ENCODE assay signal across 21 cellular contexts in the genomic region with DNA sequence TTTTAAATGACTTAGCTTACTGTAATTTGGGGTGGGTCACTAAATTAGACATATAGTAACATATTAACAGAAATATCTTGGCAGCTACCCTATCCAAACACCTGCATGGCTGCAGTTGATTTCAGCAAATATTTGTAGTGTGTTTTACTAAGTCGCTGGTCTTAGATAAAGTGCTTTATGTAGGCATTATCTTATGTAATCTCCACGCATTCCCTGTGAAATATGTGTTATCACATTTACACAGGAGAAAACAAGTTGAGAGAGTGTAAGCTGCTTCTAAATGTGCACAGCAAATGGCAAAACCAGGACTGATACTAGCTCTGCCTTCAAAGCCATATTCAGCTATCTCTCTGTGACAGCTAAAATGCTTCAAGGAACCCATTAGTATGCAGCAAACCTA.
DNase-seq lines count a peak whose midpoint lies in the region; FAIRE-seq and TF ChIP-seq lines count a peak whose summit lies in the region.
"Had no signal": no experiment of that assay in that cellular context is flagged by ENCODE, and none has a peak within 500 bp of the region (broad histone marks: within the 10 kb centered on the region; RNA-seq: fewer than 3 reads in every experiment).

No MANE protein-coding gene starts in this region.

- H3K4me3 ChIP-seq in hepatocyte (no peak overlapping the region), trophoblast cell (ENCODE audit: low read depth, low read length) (no peak overlapping the region)
- H3K4me3 ChIP-seq: esophagus squamous epithelium, MG63, prostate gland, tibial nerve had no signal

- H2AFZ ChIP-seq in hepatocyte (no peak overlapping the region), trophoblast cell (ENCODE audit: insufficient read depth, low read length, poor library complexity) (no peak overlapping the region)

- no peak overlapping the region for H3K14ac ChIP-seq in trophoblast cell (ENCODE audit: low read length)

- no peak overlapping the region for H4K12ac ChIP-seq in trophoblast cell (ENCODE audit: low read depth, low read length)

- H3K4ac ChIP-seq in trophoblast cell (ENCODE audit: low read depth, low read length) = no peak overlapping the region

- H4K8ac ChIP-seq in trophoblast cell (ENCODE audit: low read depth, low read length) = no peak overlapping the region

- no peak overlapping the region for H3K23ac ChIP-seq in trophoblast cell (ENCODE audit: low read length)

- H3K27ac ChIP-seq in hepatocyte = peak overlapping the region; percentile 17
- H3K27ac ChIP-seq in trophoblast cell (ENCODE audit: low read depth, low read length) = peak overlapping the region; percentile 37
- H3K27ac ChIP-seq: esophagus squamous epithelium, prostate gland, tibial nerve had no signal

- H3K27me3 ChIP-seq in hepatocyte = no peaks in the 10 kb centered on the region
- no peaks in the 10 kb centered on the region for H3K27me3 ChIP-seq in trophoblast cell (ENCODE audit: insufficient read depth, low read length)
- H3K27me3 ChIP-seq: esophagus squamous epithelium, MG63, tibial nerve had no signal

- no peak overlapping the region for H3K9ac ChIP-seq in trophoblast cell (ENCODE audit: low read length)
- H3K9ac ChIP-seq: SK-N-SH had no signal

- H3K9me2 ChIP-seq in hepatocyte (replicated peaks; ENCODE audit: insufficient read depth) = no peaks in the 10 kb centered on the region
- H3K9me2 ChIP-seq: SK-N-SH had no signal

- no peak overlapping the region for H3K18ac ChIP-seq in trophoblast cell (ENCODE audit: low read length)

- H3K79me1 ChIP-seq in trophoblast cell (ENCODE audit: low read length) = peaks cover 8% of the 10 kb centered on the region

- H2BK12ac ChIP-seq in trophoblast cell (ENCODE audit: low read length) = no peak overlapping the region

- H2AK5ac ChIP-seq in trophoblast cell (ENCODE audit: low read length) = no peak overlapping the region

- no peak for FAIRE-seq in RCC 7860 (lab: Jason Lieb, UNC)

- H3K4me2 ChIP-seq in hepatocyte (no peak overlapping the region), trophoblast cell (ENCODE audit: low read length) (no peak overlapping the region)
- H3K4me2 ChIP-seq: SK-N-SH had no signal

- WGBS in hepatocyte (ENCODE audit: low lambda C conversion rate, missing lambda C conversion rate) = 36% methylated on average over 2 of the region's 2 CpGs
- no CpG with 5 or more reads among the region's 2 CpGs for WGBS in trophoblast cell (ENCODE audit: extremely low coverage, insufficient coverage, insufficient read length)

- H3K4me1 ChIP-seq in hepatocyte (ENCODE audit: insufficient read depth) = no peaks in the 10 kb centered on the region
- H3K4me1 ChIP-seq in trophoblast cell (ENCODE audit: control insufficient read depth in 1 of 2, insufficient read depth in 2 of 2, low read length in 2 of 2) = peaks cover 6 to 9% of the 10 kb centered on the region in 2 experiments
- H3K4me1 ChIP-seq: prostate gland, tibial nerve had no signal

- no peak overlapping the region for H2BK5ac ChIP-seq in trophoblast cell (ENCODE audit: low read depth, low read length, poor library complexity)

- H3K36me3 ChIP-seq in hepatocyte (replicated peaks; ENCODE audit: insufficient read depth, low read depth) = no peaks in the 10 kb centered on the region
- H3K36me3 ChIP-seq in trophoblast cell (ENCODE audit: control insufficient read depth in 1 of 2, insufficient read depth in 2 of 2, low read length in 2 of 2) = no peaks in the 10 kb centered on the region
- H3K36me3 ChIP-seq: esophagus squamous epithelium, MG63, prostate gland, tibial nerve had no signal

- H4K91ac ChIP-seq in trophoblast cell (ENCODE audit: low read depth, low read length) = no peak overlapping the region

- H4K20me1 ChIP-seq in hepatocyte (ENCODE audit: insufficient read depth, poor library complexity, severe bottlenecking) = no peaks in the 10 kb centered on the region

- H3K9me3 ChIP-seq in hepatocyte (ENCODE audit: low read depth) (no peaks in the 10 kb centered on the region), trophoblast cell (ENCODE audit: insufficient read depth, low read depth, low read length) (no peaks in the 10 kb centered on the region)
- H3K9me3 ChIP-seq: esophagus squamous epithelium, MG63, prostate gland, SK-N-SH, tibial nerve had no signal

- DNase-seq in CMK (ENCODE audit: low read depth) = peak; percentile 46
- DNase-seq in NCI-H69 (lab: John Stamatoyannopoulos, UW) = peak; percentile 58
- DNase-seq in hepatocyte (ENCODE audit: low spot score) = peak; percentile 16
- no peak for DNase-seq in trophoblast cell
- DNase-seq in RCC 7860 (ENCODE audit: low spot score) = no peak
- no peak for DNase-seq in activated CD8-positive, alpha-beta memory T cell treated with anti-CD3 and anti-CD28 coated beads, Interleukin-2, amount 50 U/mL, for 4 hours
- no peak for DNase-seq in NOMO-1 treated with dmso at 0.1 percent for 144 hours (lab: John Stamatoyannopoulos, UW; ENCODE audit: unreplicated experiment)
- DNase-seq in NCI-H1105 (lab: John Stamatoyannopoulos, UW) = no peak
- DNase-seq: activated CD4-positive, alpha-beta T cell treated with anti-CD3 and anti-CD28 coated beads for 4 hours; activated gamma-delta T cell treated with Interleukin-2 at 50 U/mL for 16 hours; esophagus squamous epithelium; foreskin melanocyte; mesendoderm; MG63; NCI-H345; NCI-H82; SK-N-SH; stimulated activated naive CD8-positive, alpha-beta T cell treated with anti-CD3 and anti-CD28 coated beads, Interleukin-15, amount 100 ng/mL, for 72 hours; T-helper 2 cell had no signal

- no peak for TF ChIP-seq CTCF in hepatocyte (IDR thresholded peaks at IDR 0.05; ENCODE audit: poor library complexity)

- no peak overlapping the region for H2BK120ac ChIP-seq in trophoblast cell (ENCODE audit: insufficient read depth, low read length, poor library complexity)

- no peaks in the 10 kb centered on the region for H3K79me2 ChIP-seq in hepatocyte
- H3K79me2 ChIP-seq in trophoblast cell (ENCODE audit: control insufficient read depth, insufficient read depth, low read length, poor library complexity) = peaks cover 1% of the 10 kb centered on the region

Comparison
In these comparisons a context has a peak if more than half of its experiments do, and no peak if none do; other contexts are left out.
1. DNase-seq: peak in CMK (single experiment), NCI-H69 (single experiment) and hepatocyte (single experiment); none in trophoblast cell (0 of 2), RCC 7860 (single experiment), activated CD8-positive, alpha-beta memory T cell treated with anti-CD3 and anti-CD28 coated beads, Interleukin-2, amount 50 U/mL, for 4 hours (single experiment), NOMO-1 treated with dmso at 0.1 percent for 144 hours (single experiment) and NCI-H1105 (single experiment).